ENCODE assay signal across 22 cellular contexts in the genomic region with DNA sequence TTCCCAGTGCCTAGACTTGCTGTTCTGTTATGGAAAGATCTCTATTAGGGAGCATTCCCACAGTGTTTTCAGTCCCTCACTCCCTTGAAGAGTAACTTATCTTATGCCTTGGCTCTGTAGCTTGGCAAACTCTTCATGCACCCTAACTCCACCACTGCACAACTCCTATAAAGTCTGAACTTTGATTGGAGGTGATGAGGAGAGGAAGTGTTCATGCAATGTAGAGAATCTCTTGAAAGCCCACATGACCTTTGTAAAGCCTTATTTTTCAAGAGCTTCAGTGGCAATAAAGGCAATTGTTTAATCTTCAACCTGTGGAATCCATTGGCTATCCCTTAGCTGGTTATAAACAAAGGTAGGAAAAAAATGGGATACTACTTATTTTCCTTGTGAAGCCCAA.
DNase-seq lines count a peak whose midpoint lies in the region; ATAC-seq and TF ChIP-seq lines count a peak whose summit lies in the region.
"Had no signal": no experiment of that assay in that cellular context is flagged by ENCODE, and none has a peak within 500 bp of the region (broad histone marks: within the 10 kb centered on the region; RNA-seq: fewer than 3 reads in every experiment).

No MANE protein-coding gene starts in this region.

- no peak for DNase-seq in activated naive CD4-positive, alpha-beta T cell treated with anti-CD3 and anti-CD28 coated beads, Interleukin-2, amount 10 ng/mL, durations not matched to agents 7 days and 5 days
- DNase-seq in naive thymus-derived CD4-positive, alpha-beta T cell: no peak
- DNase-seq in transverse colon (no peak), NCI-H2107 (lab: John Stamatoyannopoulos, UW) (no peak), sigmoid colon (no peak), COLO829 (ENCODE audit: low spot score) (no peak)
- DNase-seq: AML-193; Calu3; CD4-positive, alpha-beta memory T cell; DMS79 treated with DMSO at 0.1 percent for 48 hours; GF-D8; H7; HFFc6 had no signal

- H3K36me3 Mint-ChIP-seq in activated naive CD4-positive, alpha-beta T cell treated with anti-CD3 and anti-CD28 coated beads, Interleukin-2, amount 50 U/mL, for 24 hours: no peaks in the 10 kb centered on the region
- H3K36me3 Mint-ChIP-seq in activated naive CD4-positive, alpha-beta T cell treated with anti-CD3 and anti-CD28 coated beads, Interleukin-2, amount 10 ng/mL, durations not matched to agents 7 days and 5 days: no peaks in the 10 kb centered on the region
- H3K36me3 Mint-ChIP-seq in naive thymus-derived CD4-positive, alpha-beta T cell: peaks cover 0 to 7% (median 0%) of the 10 kb centered on the region in 5 donors
- H3K36me3 Mint-ChIP-seq: CD14-positive monocyte; CD4-positive, alpha-beta memory T cell had no signal

- H3K9me3 ChIP-seq in OCI-LY3 (ENCODE audit: insufficient read depth, low read length) (no peaks in the 10 kb centered on the region), transverse colon (no peaks in the 10 kb centered on the region), sigmoid colon (no peaks in the 10 kb centered on the region)
- H3K9me3 ChIP-seq in naive thymus-derived CD4-positive, alpha-beta T cell (ENCODE audit: control insufficient read depth in 2 of 3, low read length in 3 of 3): no peaks in the 10 kb centered on the region
- H3K9me3 ChIP-seq: A549 had no signal

- H3K27ac Mint-ChIP-seq in activated naive CD4-positive, alpha-beta T cell treated with anti-CD3 and anti-CD28 coated beads, Interleukin-2, amount 50 U/mL, for 24 hours: peak overlapping the region; percentile 43
- H3K27ac Mint-ChIP-seq in activated naive CD4-positive, alpha-beta T cell treated with anti-CD3 and anti-CD28 coated beads, Interleukin-2, amount 10 ng/mL, durations not matched to agents 7 days and 5 days: no peak overlapping the region
- peak overlapping the region in 8 of 9 donors; percentile 33 to 92 (median 82) for H3K27ac Mint-ChIP-seq in naive thymus-derived CD4-positive, alpha-beta T cell
- H3K27ac Mint-ChIP-seq: CD14-positive monocyte, GM23338, HFFc6, IgD-negative memory B cell had no signal

- H3K27me3 Mint-ChIP-seq in activated naive CD4-positive, alpha-beta T cell treated with anti-CD3 and anti-CD28 coated beads, Interleukin-2, amount 50 U/mL, for 24 hours: no peaks in the 10 kb centered on the region
- H3K27me3 Mint-ChIP-seq in activated naive CD4-positive, alpha-beta T cell treated with anti-CD3 and anti-CD28 coated beads, Interleukin-2, amount 10 ng/mL, durations not matched to agents 7 days and 5 days: peaks cover 9% of the 10 kb centered on the region
- no peaks in the 10 kb centered on the region for H3K27me3 Mint-ChIP-seq in naive thymus-derived CD4-positive, alpha-beta T cell
- H3K27me3 Mint-ChIP-seq: CD4-positive, alpha-beta memory T cell; IgD-negative memory B cell had no signal

- H3K9me3 Mint-ChIP-seq in activated naive CD4-positive, alpha-beta T cell treated with anti-CD3 and anti-CD28 coated beads, Interleukin-2, amount 50 U/mL, for 24 hours: no peaks in the 10 kb centered on the region
- no peaks in the 10 kb centered on the region for H3K9me3 Mint-ChIP-seq in activated naive CD4-positive, alpha-beta T cell treated with anti-CD3 and anti-CD28 coated beads, Interleukin-2, amount 10 ng/mL, durations not matched to agents 7 days and 5 days
- peaks cover 0 to 2% (median 0%) of the 10 kb centered on the region in 11 donors for H3K9me3 Mint-ChIP-seq in naive thymus-derived CD4-positive, alpha-beta T cell
- H3K9me3 Mint-ChIP-seq: CD14-positive monocyte; CD4-positive, alpha-beta memory T cell; GM23338; HFFc6; IgD-negative memory B cell had no signal

- TF ChIP-seq CTCF in OCI-LY3 (IDR thresholded peaks at IDR 0.05; ENCODE audit: low read depth, low read length) (no peak), transverse colon (IDR thresholded peaks at IDR 0.05) (no peak), sigmoid colon (IDR thresholded peaks at IDR 0.05) (no peak)

- H3K79me2 ChIP-seq in OCI-LY3 (ENCODE audit: low read length): peaks cover 28% of the 10 kb centered on the region

- H4K20me1 ChIP-seq in OCI-LY3 (ENCODE audit: insufficient read depth, low read length): no peaks in the 10 kb centered on the region

- POLR2A ChIA-PET in naive thymus-derived CD4-positive, alpha-beta T cell (lab: Charles Lee): interaction anchor here (0.9 to 2.8 kb wide), 5 partner anchors 10 to 214 kb away, joined by 3 to 20 read pairs (median 6); no protein-coding TSS in a partner anchor

- in situ Hi-C loops in transverse colon (cut with MboI; ENCODE audit: low pct_ligation_motif_present in 1 of 4, low pct_unique_long_range_greater_than_20kb in 1 of 4, low sequenced_read_pairs in 3 of 4): no loop called here

- no peak overlapping the region for H3K4me2 ChIP-seq in OCI-LY3 (ENCODE audit: low read length)
- H3K4me2 ChIP-seq: A549, GM23338 had no signal

- no peak overlapping the region for H3K4me3 Mint-ChIP-seq in activated naive CD4-positive, alpha-beta T cell treated with anti-CD3 and anti-CD28 coated beads, Interleukin-2, amount 50 U/mL, for 24 hours
- H3K4me3 Mint-ChIP-seq in activated naive CD4-positive, alpha-beta T cell treated with anti-CD3 and anti-CD28 coated beads, Interleukin-2, amount 10 ng/mL, durations not matched to agents 7 days and 5 days: no peak overlapping the region
- H3K4me3 Mint-ChIP-seq in naive thymus-derived CD4-positive, alpha-beta T cell: peak overlapping the region in 3 of 10 donors; percentile 15 to 76 (median 69)
- H3K4me3 Mint-ChIP-seq: CD14-positive monocyte, GM23338, HFFc6, IgD-negative memory B cell had no signal

- peak overlapping the region; percentile 50; the same call in 1 of the 2 replicates for H2AFZ ChIP-seq in OCI-LY3 (ENCODE audit: low read depth, low read length)
- H2AFZ ChIP-seq: GM23338 had no signal

- no peaks in the 10 kb centered on the region for H3K27me3 ChIP-seq in OCI-LY3 (ENCODE audit: low read depth, low read length)
- no peaks in the 10 kb centered on the region for H3K27me3 ChIP-seq in naive thymus-derived CD4-positive, alpha-beta T cell (ENCODE audit: control insufficient read depth in 2 of 2, insufficient read depth in 2 of 2, low read length in 2 of 2)
- H3K27me3 ChIP-seq in transverse colon: no peaks in the 10 kb centered on the region
- H3K27me3 ChIP-seq in sigmoid colon: no peaks in the 10 kb centered on the region

- CTCF ChIA-PET in activated naive CD4-positive, alpha-beta T cell treated with anti-CD3 and anti-CD28 coated beads, Interleukin-2, amount 10 ng/mL, durations not matched to agents 7 days and 5 days (lab: Charles Lee): interaction anchor here (1.3 kb wide), 1 partner anchor 88 kb away, joined by 3 read pairs; no protein-coding TSS in a partner anchor
- CTCF ChIA-PET in naive thymus-derived CD4-positive, alpha-beta T cell (lab: Charles Lee): no interaction called here

- intact Hi-C loops in naive thymus-derived CD4-positive, alpha-beta T cell (cut with micrococcal nuclease): loop anchor here in 1 of 2 donors (5.0 kb wide), 1 partner anchor 39 kb away; no protein-coding TSS in a partner anchor
- intact Hi-C loops in transverse colon (cut with DNase I; ENCODE audit: low total_unique reads) (no loop called here), sigmoid colon (cut with DNase I) (no loop called here)

- H3K36me3 ChIP-seq in OCI-LY3 (replicated peaks; ENCODE audit: low read depth, low read length) (no peaks in the 10 kb centered on the region), transverse colon (no peaks in the 10 kb centered on the region), sigmoid colon (no peaks in the 10 kb centered on the region)
- H3K36me3 ChIP-seq in naive thymus-derived CD4-positive, alpha-beta T cell (ENCODE audit: control insufficient read depth in 2 of 3, insufficient read depth in 3 of 3, low read length in 3 of 3): no peaks in the 10 kb centered on the region

- no peak for ATAC-seq in naive thymus-derived CD4-positive, alpha-beta T cell
- ATAC-seq: A549, GM23338, HCT116 had no signal

- H3K4me1 ChIP-seq in OCI-LY3 (ENCODE audit: low read length) (peaks cover 62% of the 10 kb centered on the region), transverse colon (peaks cover 0 to 41% (median 16%) of the 10 kb centered on the region in 4 donors), sigmoid colon (peaks cover 0 to 7% (median 6%) of the 10 kb centered on the region in 4 donors)
- peaks cover 0 to 22% of the 10 kb centered on the region in 2 donors for H3K4me1 ChIP-seq in naive thymus-derived CD4-positive, alpha-beta T cell (ENCODE audit: control insufficient read depth in 2 of 2, insufficient read depth in 2 of 2, low read length in 2 of 2)

- TF ChIP-seq POLR2A in transverse colon (IDR thresholded peaks at IDR 0.05) (no peak), sigmoid colon (IDR thresholded peaks at IDR 0.05) (no peak)

- H3K4me3 ChIP-seq in OCI-LY3 (ENCODE audit: low read length) (no peak overlapping the region), transverse colon (no peak overlapping the region), sigmoid colon (no peak overlapping the region)
- no peak overlapping the region for H3K4me3 ChIP-seq in naive thymus-derived CD4-positive, alpha-beta T cell (ENCODE audit: low read length)
- H3K4me3 ChIP-seq: A549, GM23338 had no signal

- no peak overlapping the region for H3K9ac ChIP-seq in OCI-LY3 (ENCODE audit: low read length)

- peaks cover 70% of the 10 kb centered on the region for H3K4me1 Mint-ChIP-seq in activated naive CD4-positive, alpha-beta T cell treated with anti-CD3 and anti-CD28 coated beads, Interleukin-2, amount 50 U/mL, for 24 hours
- H3K4me1 Mint-ChIP-seq in activated naive CD4-positive, alpha-beta T cell treated with anti-CD3 and anti-CD28 coated beads, Interleukin-2, amount 10 ng/mL, durations not matched to agents 7 days and 5 days: peaks cover 30% of the 10 kb centered on the region
- peaks cover 22 to 86% (median 70%) of the 10 kb centered on the region in 7 donors for H3K4me1 Mint-ChIP-seq in naive thymus-derived CD4-positive, alpha-beta T cell
- H3K4me1 Mint-ChIP-seq: GM23338 had no signal

- H3K27ac ChIP-seq in OCI-LY3 (ENCODE audit: low read length): no peak overlapping the region
- peak overlapping the region; percentile 48 for H3K27ac ChIP-seq in naive thymus-derived CD4-positive, alpha-beta T cell (ENCODE audit: low read depth, low read length)
- H3K27ac ChIP-seq in transverse colon: peak overlapping the region; percentile 40 to 51 (median 46)
- no peak overlapping the region for H3K27ac ChIP-seq in sigmoid colon
- H3K27ac ChIP-seq: 22Rv1, A549, HL-60 had no signal

- TF ChIP-seq EP300 in transverse colon (IDR thresholded peaks at IDR 0.05; ENCODE audit: low read depth) (no peak), sigmoid colon (IDR thresholded peaks at IDR 0.05) (no peak)

Comparison
In these comparisons a context has a peak if more than half of its experiments do, and no peak if none do; other contexts are left out.
1. H3K27ac ChIP-seq: peak in naive thymus-derived CD4-positive, alpha-beta T cell (single experiment) and transverse colon (4 of 4); none in OCI-LY3 (single experiment) and sigmoid colon (0 of 4).